In the genomic region with DNA sequence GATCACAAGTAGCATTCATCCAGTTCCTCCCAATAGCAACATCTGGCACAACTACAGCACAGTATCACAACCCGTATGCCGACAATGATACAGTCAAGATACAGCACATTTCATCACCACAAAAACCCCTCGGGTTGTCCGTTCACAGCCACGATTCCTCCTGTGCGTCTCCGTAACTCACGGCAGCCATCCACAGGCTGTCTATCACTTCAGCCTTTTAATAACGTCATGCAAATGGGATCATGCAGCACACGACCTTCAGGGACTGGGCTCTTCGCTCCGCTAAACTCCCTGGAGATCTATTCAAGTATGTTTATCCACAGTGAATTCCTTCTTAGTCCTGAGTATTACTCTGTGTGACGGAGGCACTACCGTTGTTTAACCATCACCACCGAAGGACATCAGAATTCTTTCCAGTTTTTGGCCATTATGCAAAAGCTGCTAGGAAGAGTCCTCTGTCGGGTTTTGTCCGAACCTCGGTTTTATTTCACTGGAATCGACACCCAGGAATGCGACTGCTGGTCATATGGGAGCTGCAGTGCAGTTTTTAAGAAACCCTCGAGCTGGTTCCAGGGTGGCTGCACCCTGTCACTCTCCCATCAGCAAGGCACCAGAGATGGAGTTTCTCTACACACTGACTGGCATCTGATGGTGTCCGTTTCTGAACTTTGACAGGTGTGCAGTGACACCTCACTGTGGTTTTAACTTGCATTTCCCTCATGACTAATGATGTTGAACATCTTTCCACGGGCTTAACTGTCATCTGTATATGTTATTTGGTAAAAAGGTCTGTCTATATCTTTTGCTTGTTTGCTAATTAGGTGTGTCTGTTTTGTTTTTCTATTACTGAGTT, we compare ENCODE assay signal across 12 cellular contexts.
A peak's percentile ranks its signal among the peaks of the same experiment; 100 is the strongest.
DNase-seq lines count a peak whose midpoint lies in the region; ATAC-seq and TF ChIP-seq lines count a peak whose summit lies in the region.
"Had no signal": no experiment of that assay in that cellular context is flagged by ENCODE, and none has a peak within 500 bp of the region (broad histone marks: within the 10 kb centered on the region; RNA-seq: fewer than 3 reads in every experiment).

No MANE protein-coding gene starts in this region.

- no peaks in the 10 kb centered on the region for H3K27me3 Mint-ChIP-seq in CD4-positive, CD25-positive, alpha-beta regulatory T cell
- no peaks in the 10 kb centered on the region; the same call in 1 of the 2 replicates for H3K27me3 Mint-ChIP-seq in H9 (ENCODE audit: low read depth)
- no peaks in the 10 kb centered on the region for H3K27me3 Mint-ChIP-seq in activated naive CD8-positive, alpha-beta T cell treated with anti-CD3 and anti-CD28 coated beads for 36 hours

- H2AK5ac ChIP-seq in H9 (ENCODE audit: insufficient read length, low read length): no peak overlapping the region

- H2AFZ ChIP-seq in H9 (ENCODE audit: low read length): no peak overlapping the region

- peaks cover 18% of the 10 kb centered on the region for H3K36me3 Mint-ChIP-seq in CD4-positive, CD25-positive, alpha-beta regulatory T cell
- H3K36me3 Mint-ChIP-seq in H9 (ENCODE audit: insufficient read depth in 1 of 3, low read depth in 3 of 3): peaks cover 16 to 18% (median 17%) of the 10 kb centered on the region in 3 experiments; a peak in 6 of 7 replicates
- peaks cover 19% of the 10 kb centered on the region for H3K36me3 Mint-ChIP-seq in activated naive CD8-positive, alpha-beta T cell treated with anti-CD3 and anti-CD28 coated beads for 36 hours

- WGBS in H9 (ENCODE audit: extremely low coverage, insufficient read length, low lambda C conversion rate): no CpG with 5 or more reads among the region's 23 CpGs

- no peaks in the 10 kb centered on the region for H3K23me2 ChIP-seq in H9 (ENCODE audit: insufficient read length, low read depth, low read length, poor library complexity, severe bottlenecking)

- H3K9me3 Mint-ChIP-seq in CD4-positive, CD25-positive, alpha-beta regulatory T cell: peaks cover 0 to 1% (median 0%) of the 10 kb centered on the region in 7 donors
- H3K9me3 Mint-ChIP-seq in H9: peaks cover 6 to 15% of the 10 kb centered on the region in 2 experiments
- no peaks in the 10 kb centered on the region for H3K9me3 Mint-ChIP-seq in activated naive CD8-positive, alpha-beta T cell treated with anti-CD3 and anti-CD28 coated beads for 36 hours

- H3K4me1 Mint-ChIP-seq in CD4-positive, CD25-positive, alpha-beta regulatory T cell: peaks cover 7 to 61% (median 33%) of the 10 kb centered on the region in 4 donors
- peaks cover 10 to 25% of the 10 kb centered on the region in 2 experiments for H3K4me1 Mint-ChIP-seq in H9
- peaks cover 47% of the 10 kb centered on the region for H3K4me1 Mint-ChIP-seq in activated naive CD8-positive, alpha-beta T cell treated with anti-CD3 and anti-CD28 coated beads for 36 hours

- no peak overlapping the region for H3K9ac ChIP-seq in H9 (ENCODE audit: extremely low read depth, insufficient read length, low read length)

- H4K91ac ChIP-seq in H9 (ENCODE audit: insufficient read length, low read depth, low read length): no peak overlapping the region

- no peak overlapping the region for H2BK120ac ChIP-seq in H9 (ENCODE audit: low read depth, low read length, poor library complexity, severe bottlenecking)

- H3K23ac ChIP-seq in H9 (ENCODE audit: insufficient read length, low read depth, low read length): no peak overlapping the region

- peak overlapping the region; percentile 13 for H3K4me3 ChIP-seq in CD4-positive, CD25-positive, alpha-beta regulatory T cell (ENCODE audit: low read depth, low read length)
- no peak overlapping the region for H3K4me3 ChIP-seq in mucosa of descending colon
- H3K4me3 ChIP-seq: lung had no signal

- no peak overlapping the region for H3K4me2 ChIP-seq in H9 (ENCODE audit: insufficient read depth, insufficient read length, low read length)

- H2BK5ac ChIP-seq in H9 (ENCODE audit: insufficient read length, low read length): no peak overlapping the region

- intact Hi-C loops in mucosa of descending colon (cut with DNase I, micrococcal nuclease): no loop called here

- no peak overlapping the region for H2BK20ac ChIP-seq in H9 (ENCODE audit: low read depth, low read length, poor library complexity, severe bottlenecking)

- H3K9me3 ChIP-seq in CD4-positive, CD25-positive, alpha-beta regulatory T cell (ENCODE audit: control insufficient read depth in 2 of 2, low read length in 2 of 2): no peaks in the 10 kb centered on the region
- H3K9me3 ChIP-seq in H9 (ENCODE audit: control insufficient read depth, low read depth, low read length) (no peaks in the 10 kb centered on the region), mucosa of descending colon (no peaks in the 10 kb centered on the region)

- peaks cover 20% of the 10 kb centered on the region for H3K4me1 ChIP-seq in CD4-positive, CD25-positive, alpha-beta regulatory T cell (ENCODE audit: control insufficient read depth, insufficient read depth, low read length, poor library complexity, severe bottlenecking)
- H3K4me1 ChIP-seq in H9 (ENCODE audit: insufficient read depth, low read length) (no peaks in the 10 kb centered on the region; the same call in 1 of the 2 replicates), mucosa of descending colon (ENCODE audit: low read depth) (no peaks in the 10 kb centered on the region)

- TF ChIP-seq CTCF in H9 (conservative IDR thresholded peaks at IDR 0.05) (no peak), mucosa of descending colon (IDR thresholded peaks at IDR 0.05) (no peak)

- no peak overlapping the region for H4K8ac ChIP-seq in H9 (replicated peaks; ENCODE audit: insufficient read length, low read depth, low read length)

- peak; percentile 73 to 81 for ATAC-seq in CD4-positive, CD25-positive, alpha-beta regulatory T cell (ENCODE audit: low read depth in 2 of 2)
- no peak for ATAC-seq in mucosa of descending colon
- ATAC-seq in GM21723 (IDR thresholded peaks at IDR 0.05; ENCODE audit: unreplicated experiment): no peak
- ATAC-seq in GM21447 (IDR thresholded peaks at IDR 0.05; ENCODE audit: unreplicated experiment): no peak

- DNase-seq in CD4-positive, CD25-positive, alpha-beta regulatory T cell: peak in 2 of 3 donors; percentile 49 to 78
- no peak for DNase-seq in H9
- DNase-seq in activated naive CD8-positive, alpha-beta T cell treated with anti-CD3 and anti-CD28 coated beads for 36 hours: no peak
- peak in 2 of 3 donors; percentile 5 to 22 for DNase-seq in mucosa of descending colon
- DNase-seq in central memory CD4-positive, alpha-beta T cell: no peak
- DNase-seq in AG20443 (ENCODE audit: low spot score): no peak
- DNase-seq: activated CD4-positive, CD25-positive, alpha-beta regulatory T cell treated with anti-CD3 and anti-CD28 coated beads, Interleukin-2, amount 50 U/mL, for 72 hours; Calu3; NCI-H1092 had no signal

- no peaks in the 10 kb centered on the region for H3K36me3 ChIP-seq in CD4-positive, CD25-positive, alpha-beta regulatory T cell (ENCODE audit: control insufficient read depth, insufficient read depth, low read length)
- H3K36me3 ChIP-seq in mucosa of descending colon (ENCODE audit: low read depth): no peaks in the 10 kb centered on the region

- no peaks in the 10 kb centered on the region; the same call in 1 of the 2 replicates for H3K79me2 ChIP-seq in H9 (ENCODE audit: insufficient read depth, low read length)

- H3K4ac ChIP-seq in H9 (ENCODE audit: low read depth, low read length): no peak overlapping the region

- H3K4me3 Mint-ChIP-seq in CD4-positive, CD25-positive, alpha-beta regulatory T cell: peak overlapping the region; percentile 75 to 93 (median 86)
- no peak overlapping the region for H3K4me3 Mint-ChIP-seq in H9
- no peak overlapping the region for H3K4me3 Mint-ChIP-seq in activated naive CD8-positive, alpha-beta T cell treated with anti-CD3 and anti-CD28 coated beads for 36 hours

- no peak overlapping the region for H2BK15ac ChIP-seq in H9 (ENCODE audit: low read depth, low read length)

- no peaks in the 10 kb centered on the region for H3K27me3 ChIP-seq in CD4-positive, CD25-positive, alpha-beta regulatory T cell (ENCODE audit: control insufficient read depth, insufficient read depth, low read length)
- no peaks in the 10 kb centered on the region; the same call in 1 of the 2 replicates for H3K27me3 ChIP-seq in H9 (ENCODE audit: insufficient read depth, low read length)

- no peaks in the 10 kb centered on the region for H3K79me1 ChIP-seq in H9 (ENCODE audit: insufficient read depth, low read depth, low read length, poor library complexity, severe bottlenecking)

- H4K5ac ChIP-seq in H9 (ENCODE audit: insufficient read length, low read depth, low read length): no peak overlapping the region

- no peak overlapping the region for H3K14ac ChIP-seq in H9 (ENCODE audit: insufficient read depth, low read length)

- H2BK12ac ChIP-seq in H9 (ENCODE audit: insufficient read length, low read depth, low read length): no peak overlapping the region

- no peak overlapping the region for H3T11ph ChIP-seq in H9 (ENCODE audit: low read length)

- H3K27ac Mint-ChIP-seq in CD4-positive, CD25-positive, alpha-beta regulatory T cell: peak overlapping the region; percentile 77 to 89 (median 78)
- peak overlapping the region; percentile 12 to 56 (median 55); a peak in 3 of 7 replicates for H3K27ac Mint-ChIP-seq in H9
- peak overlapping the region; percentile 40 for H3K27ac Mint-ChIP-seq in activated naive CD8-positive, alpha-beta T cell treated with anti-CD3 and anti-CD28 coated beads for 36 hours

- no peaks in the 10 kb centered on the region for H4K20me1 ChIP-seq in H9 (ENCODE audit: control insufficient read depth, insufficient read depth, insufficient read length)

- no peak overlapping the region for H3K56ac ChIP-seq in H9 (ENCODE audit: insufficient read length, low read depth, low read length)

- no peak overlapping the region for H3K18ac ChIP-seq in H9 (ENCODE audit: insufficient read length, low read depth, low read length)

- H3K27ac ChIP-seq in CD4-positive, CD25-positive, alpha-beta regulatory T cell (ENCODE audit: insufficient read depth, low read length, poor library complexity, severe bottlenecking): peak overlapping the region; percentile 18
- no peak overlapping the region for H3K27ac ChIP-seq in H9 (ENCODE audit: insufficient read length, low read depth, low read length)

Comparison
In these comparisons a context has a peak if more than half of its experiments do, and no peak if none do; other contexts are left out.
1. ATAC-seq: peak in CD4-positive, CD25-positive, alpha-beta regulatory T cell (2 of 2); none in mucosa of descending colon (single experiment), GM21723 (single experiment) and GM21447 (single experiment).
2. DNase-seq: peak in CD4-positive, CD25-positive, alpha-beta regulatory T cell (2 of 3) and mucosa of descending colon (2 of 3); none in H9 (single experiment), activated naive CD8-positive, alpha-beta T cell treated with anti-CD3 and anti-CD28 coated beads for 36 hours (single experiment), central memory CD4-positive, alpha-beta T cell (single experiment) and AG20443 (single experiment).
3. H3K4me3 Mint-ChIP-seq: peak in CD4-positive, CD25-positive, alpha-beta regulatory T cell (4 of 4); none in H9 (0 of 2) and activated naive CD8-positive, alpha-beta T cell treated with anti-CD3 and anti-CD28 coated beads for 36 hours (single experiment).
4. Peak in every context shown above with its lines, with median percentiles within 50 percentile points of each other: H3K27ac Mint-ChIP-seq.